9 cellular contexts compared by ENCODE assay signal in genomic region chr4:141307241-141307689, GRCh38.
DNase-seq lines count a peak whose midpoint lies in the region; ATAC-seq, FAIRE-seq and TF ChIP-seq lines count a peak whose summit lies in the region.
"Had no signal": no experiment of that assay in that cellular context is flagged by ENCODE, and none has a peak within 500 bp of the region (broad histone marks: within the 10 kb centered on the region; RNA-seq: fewer than 3 reads in every experiment).

No MANE protein-coding gene starts in this region.

- no peak overlapping the region for H2BK15ac ChIP-seq in H1 (ENCODE audit: low read length)

- no peak for TF ChIP-seq EP300 in H1 (IDR thresholded peaks at IDR 0.05; ENCODE audit: borderline replicate concordance in 1 of 2, low read depth in 2 of 2, low read length in 2 of 2)

- H3K27ac ChIP-seq in H1 (ENCODE audit: low read depth, low read length), result no peak overlapping the region

- H2AFZ ChIP-seq in H1 (ENCODE audit: low read length), result no peak overlapping the region

- H3K4me1 ChIP-seq in H1 (replicated peaks in 1 of 4; ENCODE audit: control insufficient read depth in 3 of 4, insufficient read depth in 4 of 4, low read length in 3 of 4), result no peaks in the 10 kb centered on the region

- no peak overlapping the region for H3K4me3 ChIP-seq in H1 (ENCODE audit: extremely low read depth in 1 of 4, insufficient read depth in 2 of 4, low read depth in 3 of 4, low read length in 4 of 4)

- no peak overlapping the region for H3K56ac ChIP-seq in H1 (replicated peaks; ENCODE audit: insufficient read length, low read depth, low read length)

- no peak overlapping the region for H2BK12ac ChIP-seq in H1 (ENCODE audit: low read depth, low read length)

- TF ChIP-seq POLR2A in H1 (IDR thresholded peaks at IDR 0.05; ENCODE audit: control extremely low read depth in 1 of 2, low read depth in 2 of 2, low read length in 2 of 2), result no peak

- no peak overlapping the region for H4K8ac ChIP-seq in H1 (ENCODE audit: extremely low read depth, insufficient read depth, low read length)

- H2AK5ac ChIP-seq in H1 (ENCODE audit: low read depth, low read length), result no peak overlapping the region

- H4K5ac ChIP-seq in H1 (ENCODE audit: insufficient read length, low read depth, low read length), result no peak overlapping the region

- H3K4ac ChIP-seq in H1 (replicated peaks; ENCODE audit: insufficient read length, low read depth, low read length), result no peak overlapping the region

- peak; percentile 59 for DNase-seq in CD1c-positive myeloid dendritic cell (ENCODE audit: extremely low spot score)
- DNase-seq in GM19240 (ENCODE audit: insufficient read length, low spot score), result peak; percentile 56
- DNase-seq in NCI-H69 (lab: John Stamatoyannopoulos, UW), result peak; percentile 65
- peak; percentile 85 for DNase-seq in activated CD8-positive, alpha-beta T cell treated with anti-CD3 and anti-CD28 coated beads, Interleukin-2, amount 10 ng/mL, durations not matched to agents 7 days and 5 days
- DNase-seq in H1 (ENCODE audit: low read depth in 1 of 2, low spot score in 2 of 2), result peak in 1 of 2 experiments; percentile 58
- DNase-seq in midbrain (lab: John Stamatoyannopoulos, UW), result peak; percentile 15
- peak; percentile 11 to 30 for DNase-seq in stimulated activated CD8-positive, alpha-beta memory T cell treated with anti-CD3 and anti-CD28 coated beads, Interleukin-4, amount 100 ng/mL, for 4 hours (ENCODE audit: low read depth in 2 of 2, low spot score in 1 of 2)

- no peak overlapping the region for H3K23ac ChIP-seq in H1 (ENCODE audit: insufficient read length)

- peak; percentile 89 for FAIRE-seq in H1 (lab: Jason Lieb, UNC)
- FAIRE-seq: TTC549 had no signal

- H3K4me3 Mint-ChIP-seq in activated CD8-positive, alpha-beta T cell treated with anti-CD3 and anti-CD28 coated beads, Interleukin-2, amount 10 ng/mL, durations not matched to agents 7 days and 5 days, result no peak overlapping the region

- no peak overlapping the region for H3K4me2 ChIP-seq in H1 (ENCODE audit: insufficient read depth in 1 of 2, low read depth in 2 of 2, low read length in 2 of 2)

- peak; percentile 100 for ATAC-seq in HG03342 (IDR thresholded peaks at IDR 0.05; ENCODE audit: unreplicated experiment)
- peak; percentile 98 for ATAC-seq in activated CD8-positive, alpha-beta T cell treated with anti-CD3 and anti-CD28 coated beads, Interleukin-2, amount 10 ng/mL, durations not matched to agents 7 days and 5 days

- H3K79me1 ChIP-seq in H1 (ENCODE audit: low read depth, low read length), result no peaks in the 10 kb centered on the region

- H3K27me3 ChIP-seq in H1 (replicated peaks in 1 of 4; ENCODE audit: control insufficient read depth in 3 of 4, extremely low read depth in 1 of 4, insufficient read depth in 3 of 4, low read length in 3 of 4), result no peaks in the 10 kb centered on the region

- H3K27me3 Mint-ChIP-seq in activated CD8-positive, alpha-beta T cell treated with anti-CD3 and anti-CD28 coated beads, Interleukin-2, amount 10 ng/mL, durations not matched to agents 7 days and 5 days (ENCODE audit: low read depth), result peaks cover 12% of the 10 kb centered on the region

- H3K9me3 Mint-ChIP-seq in activated CD8-positive, alpha-beta T cell treated with anti-CD3 and anti-CD28 coated beads, Interleukin-2, amount 10 ng/mL, durations not matched to agents 7 days and 5 days (ENCODE audit: insufficient read depth), result no peaks in the 10 kb centered on the region

- WGBS in H1 (ENCODE audit: extremely low coverage in 1 of 2, insufficient coverage in 1 of 2, insufficient read length in 1 of 2, insufficient replicate concordance in 2 of 2, low coverage in 1 of 2, low lambda C conversion rate in 2 of 2, missing lambda C conversion rate in 1 of 2), 2 experiments, result 86% methylated on average over 5 of the region's 5 CpGs; no CpG with 5 or more reads in 1 of the 2 experiments

- no peaks in the 10 kb centered on the region for H3K9me3 ChIP-seq in H1 (ENCODE audit: insufficient read depth in 2 of 2, low read depth in 1 of 2, low read length in 1 of 2)

- peaks cover 7% of the 10 kb centered on the region for H3K4me1 Mint-ChIP-seq in activated CD8-positive, alpha-beta T cell treated with anti-CD3 and anti-CD28 coated beads, Interleukin-2, amount 10 ng/mL, durations not matched to agents 7 days and 5 days (ENCODE audit: low read depth)

- H3K14ac ChIP-seq in H1 (ENCODE audit: insufficient read length), result no peak overlapping the region

- H2BK5ac ChIP-seq in H1 (ENCODE audit: low read depth, low read length), result no peak overlapping the region

- peak; percentile 89 to 94 for TF ChIP-seq RAD21 in H1 (IDR thresholded peaks at IDR 0.05 in 1 of 2, conservative IDR thresholded peaks at IDR 0.05 in 1 of 2; ENCODE audit: low read depth in 2 of 2, low read length in 2 of 2)

- no peak overlapping the region for H4K91ac ChIP-seq in H1 (replicated peaks; ENCODE audit: insufficient read length, low read length)

- H3K79me2 ChIP-seq in H1 (ENCODE audit: control insufficient read depth in 1 of 2, insufficient read depth in 2 of 2, low read length in 2 of 2), result no peaks in the 10 kb centered on the region

- POLR2A ChIA-PET in activated CD8-positive, alpha-beta T cell treated with anti-CD3 and anti-CD28 coated beads, Interleukin-2, amount 10 ng/mL, durations not matched to agents 7 days and 5 days (lab: Charles Lee), result no interaction called here
- POLR2A ChIA-PET in H1 (lab: Charles Lee; ENCODE audit: partially characterized antibody), result interaction anchor here (0.7 kb wide), 1 partner anchor 25 kb away, joined by 3 read pairs; no protein-coding TSS in a partner anchor

- H2BK20ac ChIP-seq in H1 (ENCODE audit: low read length), result no peak overlapping the region

- no peak overlapping the region for H2BK120ac ChIP-seq in H1 (replicated peaks; ENCODE audit: low read depth, low read length)

- no peak overlapping the region for H3K18ac ChIP-seq in H1 (ENCODE audit: extremely low read depth, low read length)

- TF ChIP-seq CTCF in H1 (IDR thresholded peaks at IDR 0.05; ENCODE audit: control extremely low read depth in 1 of 3, insufficient read depth in 1 of 3, low read depth in 1 of 3, low read length in 3 of 3), result peak in 2 of 3 experiments; percentile 75 to 89; a peak in 3 of 4 replicates

- H3K27ac Mint-ChIP-seq in activated CD8-positive, alpha-beta T cell treated with anti-CD3 and anti-CD28 coated beads, Interleukin-2, amount 10 ng/mL, durations not matched to agents 7 days and 5 days, result no peak overlapping the region

- H3K36me3 ChIP-seq in H1 (ENCODE audit: control insufficient read depth in 2 of 4, insufficient read depth in 4 of 4, low read length in 3 of 4), result no peaks in the 10 kb centered on the region; a peak in 1 of 8 replicates

- CTCF ChIA-PET in activated CD8-positive, alpha-beta T cell treated with anti-CD3 and anti-CD28 coated beads, Interleukin-2, amount 10 ng/mL, durations not matched to agents 7 days and 5 days (lab: Charles Lee), result interaction anchor here (0.6 to 2.0 kb wide), 5 partner anchors 8 to 1541 kb away, joined by 3 to 6 read pairs (median 4); partner anchors contain the start of gene INPP4B
- CTCF ChIA-PET in H1 (lab: Charles Lee; ENCODE audit: partially characterized antibody), result interaction anchor here (0.6 to 2.4 kb wide), 17 partner anchors 9 to 447 kb away, joined by 3 to 15 read pairs (median 3); no protein-coding TSS in a partner anchor

- H3K23me2 ChIP-seq in H1 (ENCODE audit: low read depth, low read length), result no peaks in the 10 kb centered on the region

- H3K9ac ChIP-seq in H1 (replicated peaks in 1 of 4; ENCODE audit: extremely low read depth in 1 of 4, low read depth in 3 of 4, low read length in 3 of 4), result no peak overlapping the region

- no peaks in the 10 kb centered on the region for H4K20me1 ChIP-seq in H1 (replicated peaks in 1 of 2; ENCODE audit: control insufficient read depth in 1 of 2, insufficient read depth in 2 of 2, low read length in 2 of 2)

- no peaks in the 10 kb centered on the region for H3K36me3 Mint-ChIP-seq in activated CD8-positive, alpha-beta T cell treated with anti-CD3 and anti-CD28 coated beads, Interleukin-2, amount 10 ng/mL, durations not matched to agents 7 days and 5 days (ENCODE audit: low read depth)

TF ChIP-seq in H1, 55 proteins besides CTCF, POLR2A, EP300 and RAD21:
- TF ChIP-seq TAF7 (optimal IDR thresholded peaks at IDR 0.05; ENCODE audit: borderline replicate concordance, low read depth, low read length), result no peak
- TF ChIP-seq BCL11A (IDR thresholded peaks at IDR 0.05; ENCODE audit: low read depth in 2 of 2, low read length in 2 of 2), result no peak
- no peak for TF ChIP-seq CREB1 (IDR thresholded peaks at IDR 0.05)
- no peak for TF ChIP-seq CTBP2 (IDR thresholded peaks at IDR 0.05; ENCODE audit: borderline replicate concordance, insufficient read depth, insufficient read length, low read length)
- TF ChIP-seq YY1 (IDR thresholded peaks at IDR 0.05; ENCODE audit: low read depth, low read length), result no peak
- no peak for TF ChIP-seq RFX5 (IDR thresholded peaks at IDR 0.05; ENCODE audit: borderline replicate concordance, low read depth, low read length)
- TF ChIP-seq SIRT6 (IDR thresholded peaks at IDR 0.05; ENCODE audit: low read length), result no peak
- TF ChIP-seq TBP (IDR thresholded peaks at IDR 0.05; ENCODE audit: low read depth, low read length), result no peak
- TF ChIP-seq TCF12 (IDR thresholded peaks at IDR 0.05; ENCODE audit: low read depth, low read length), result no peak
- TF ChIP-seq TEAD4 (IDR thresholded peaks at IDR 0.05; ENCODE audit: low read depth, low read length), result no peak
- TF ChIP-seq EGR1 (IDR thresholded peaks at IDR 0.05; ENCODE audit: borderline replicate concordance, low read depth, low read length), result no peak
- TF ChIP-seq JUND (IDR thresholded peaks at IDR 0.05; ENCODE audit: low read length), result no peak
- no peak for TF ChIP-seq ZNF274 (IDR thresholded peaks at IDR 0.05; ENCODE audit: borderline replicate concordance, extremely low read depth, low read length)
- TF ChIP-seq ASH2L (IDR thresholded peaks at IDR 0.05; ENCODE audit: low read length), result no peak
- TF ChIP-seq BRCA1 (IDR thresholded peaks at IDR 0.05; ENCODE audit: low read depth, low read length), result no peak
- no peak for TF ChIP-seq SP4 (IDR thresholded peaks at IDR 0.05; ENCODE audit: low read length)
- no peak for TF ChIP-seq SIN3A (conservative IDR thresholded peaks at IDR 0.05 in 1 of 2, IDR thresholded peaks at IDR 0.05 in 1 of 2; ENCODE audit: low read depth in 1 of 2, low read length in 2 of 2)
